Comparison of ENCODE assay signal across 11 cellular contexts in genomic region chr5:139094154-139095131, GRCh38.
DNase-seq lines count a peak whose midpoint lies in the region; ATAC-seq and TF ChIP-seq lines count a peak whose summit lies in the region.
"Had no signal": no experiment of that assay in that cellular context is flagged by ENCODE, and none has a peak within 500 bp of the region (broad histone marks: within the 10 kb centered on the region; RNA-seq: fewer than 3 reads in every experiment).

No MANE protein-coding gene starts in this region.

- H3K36me3 ChIP-seq in OCI-LY1 (ENCODE audit: insufficient read depth, low read length) = no peaks in the 10 kb centered on the region
- peaks cover 0 to 3% of the 10 kb centered on the region in 2 donors for H3K36me3 ChIP-seq in left lung

- peak overlapping the region; percentile 65 for H3K27ac ChIP-seq in OCI-LY1 (ENCODE audit: low read depth, low read length, poor library complexity, severe bottlenecking)
- no peak overlapping the region for H3K27ac ChIP-seq in left lung

- TF ChIP-seq CTCF in GM13976 (IDR thresholded peaks at IDR 0.05; ENCODE audit: borderline replicate concordance, control extremely low read depth, extremely low read depth, insufficient read depth, missing control alignments) (no peak), OCI-LY1 (IDR thresholded peaks at IDR 0.05; ENCODE audit: low read length) (no peak), left lung (IDR thresholded peaks at IDR 0.05) (no peak)

- H3K79me2 ChIP-seq in OCI-LY1 (ENCODE audit: insufficient read depth, low read length) = no peaks in the 10 kb centered on the region

- intact Hi-C loops in left lung (cut with DNase I) = no loop called here

- ATAC-seq in GM19395 (IDR thresholded peaks at IDR 0.05; ENCODE audit: unreplicated experiment) (peak; percentile 93), HG02973 (IDR thresholded peaks at IDR 0.05; ENCODE audit: unreplicated experiment) (peak; percentile 91), left lung (no peak)
- ATAC-seq: effector memory CD8-positive, alpha-beta T cell had no signal

- no peak overlapping the region for H3K9ac ChIP-seq in OCI-LY1 (ENCODE audit: low read length)

- H3K4me3 ChIP-seq in OCI-LY1 (ENCODE audit: low read depth, low read length, poor library complexity, severe bottlenecking) (no peak overlapping the region), left lung (no peak overlapping the region)

- H3K4me1 ChIP-seq in OCI-LY1 (ENCODE audit: insufficient read depth, low read length, severe bottlenecking) (peaks cover 13% of the 10 kb centered on the region), left lung (no peaks in the 10 kb centered on the region)

- H3K4me2 ChIP-seq in OCI-LY1 (ENCODE audit: low read length) = peak overlapping the region; percentile 21; the same call in 1 of the 2 replicates

- H3F3A ChIP-seq in OCI-LY1 (ENCODE audit: insufficient read depth, low read length) = no peaks in the 10 kb centered on the region

- H4K20me1 ChIP-seq in OCI-LY1 (ENCODE audit: insufficient read depth, low read length) = no peaks in the 10 kb centered on the region

- H3K27me3 ChIP-seq in OCI-LY1 (ENCODE audit: insufficient read depth, low read length) = no peaks in the 10 kb centered on the region
- H3K27me3 ChIP-seq in left lung = no peaks in the 10 kb centered on the region

- no peak overlapping the region for H2AFZ ChIP-seq in OCI-LY1 (ENCODE audit: low read length)

- no peaks in the 10 kb centered on the region for H3K9me2 ChIP-seq in OCI-LY1 (ENCODE audit: low read depth, low read length)

- in situ Hi-C loops in GM13976 (cut with MboI; ENCODE audit: low sequenced_read_pairs, unreplicated experiment) = no loop called here

- peak; percentile 38 for DNase-seq in GM13976 (ENCODE audit: low spot score)
- no peak for DNase-seq in left lung
- DNase-seq in NCI-H526 (lab: John Stamatoyannopoulos, UW) = no peak
- no peak for DNase-seq in GOT3 (lab: John Stamatoyannopoulos, UW)
- no peak for DNase-seq in stimulated activated CD4-positive, alpha-beta T cell treated with anti-CD3 and anti-CD28 coated beads, Interleukin-2, amount 100 ng/mL, for 24 hours
- DNase-seq: activated effector memory CD4-positive, alpha-beta T cell treated with anti-CD3 and anti-CD28 coated beads, Interleukin-2, amount 50 U/mL, for 16 hours; effector memory CD8-positive, alpha-beta T cell; NCI-H187 treated with DMSO at 0.1 percent for 48 hours had no signal

- H3K9me3 ChIP-seq in OCI-LY1 (ENCODE audit: low read length) (no peaks in the 10 kb centered on the region), left lung (no peaks in the 10 kb centered on the region)
